8 cellular contexts compared by ENCODE assay signal in genomic region chr5:119435436-119436132, GRCh38. TPM values are rescaled to one million over a fixed set of nuclear protein-coding genes. Genes with fewer than 3 reads are reported as not detected.
DNase-seq lines count a peak whose midpoint lies in the region; ATAC-seq and TF ChIP-seq lines count a peak whose summit lies in the region.

No MANE protein-coding gene starts in this region.

- peak; percentile 38 to 79 for DNase-seq in HAP-1 (ENCODE audit: low spot score in 2 of 2)
- DNase-seq in MM.1S, result peak; percentile 47
- DNase-seq in activated CD4-positive, alpha-beta memory T cell treated with anti-CD3 and anti-CD28 coated beads for 36 hours, result peak; percentile 80
- DNase-seq in effector memory CD4-positive, alpha-beta T cell, result peak; percentile 31 to 53 (median 31)
- DNase-seq in naive thymus-derived CD4-positive, alpha-beta T cell, result peak; percentile 49 to 75 (median 64)
- DNase-seq in testis, result peak; percentile 52
- DNase-seq in NCI-H2029 treated with DMSO at 0.1 percent for 48 hours (lab: John Stamatoyannopoulos, UW), result no peak

- POLR2A ChIA-PET in activated CD4-positive, alpha-beta memory T cell treated with anti-CD3 and anti-CD28 coated beads for 36 hours (lab: Charles Lee), result no interaction called here
- POLR2A ChIA-PET in naive thymus-derived CD4-positive, alpha-beta T cell (lab: Charles Lee), result interaction anchor here (0.6 to 1.5 kb wide), 2 partner anchors 24 to 112 kb away, joined by 6 to 7 read pairs; no protein-coding TSS in a partner anchor

- TF ChIP-seq POLR2A in testis (IDR thresholded peaks at IDR 0.05), result no peak

- peaks cover 4% of the 10 kb centered on the region for H3K9me3 Mint-ChIP-seq in activated CD4-positive, alpha-beta memory T cell treated with anti-CD3 and anti-CD28 coated beads for 36 hours
- peaks cover 0 to 5% (median 3%) of the 10 kb centered on the region in 11 donors for H3K9me3 Mint-ChIP-seq in naive thymus-derived CD4-positive, alpha-beta T cell

- H3K4me1 ChIP-seq in HAP-1 (peaks cover 3% of the 10 kb centered on the region), MM.1S (ENCODE audit: low read length) (no peaks in the 10 kb centered on the region), testis (no peaks in the 10 kb centered on the region)
- no peaks in the 10 kb centered on the region for H3K4me1 ChIP-seq in effector memory CD4-positive, alpha-beta T cell (ENCODE audit: control insufficient read depth, insufficient read depth, low read length, poor library complexity, severe bottlenecking)
- no peaks in the 10 kb centered on the region for H3K4me1 ChIP-seq in naive thymus-derived CD4-positive, alpha-beta T cell (ENCODE audit: control insufficient read depth in 2 of 2, insufficient read depth in 2 of 2, low read length in 2 of 2)

- H3K36me3 ChIP-seq in HAP-1 (replicated peaks) (no peaks in the 10 kb centered on the region), MM.1S (replicated peaks; ENCODE audit: insufficient read depth, low read length) (no peaks in the 10 kb centered on the region), testis (ENCODE audit: low read depth, missing control alignments) (no peaks in the 10 kb centered on the region)
- H3K36me3 ChIP-seq in effector memory CD4-positive, alpha-beta T cell (ENCODE audit: control insufficient read depth, insufficient read depth, low read length), result no peaks in the 10 kb centered on the region
- no peaks in the 10 kb centered on the region for H3K36me3 ChIP-seq in naive thymus-derived CD4-positive, alpha-beta T cell (ENCODE audit: control insufficient read depth in 2 of 3, insufficient read depth in 3 of 3, low read length in 3 of 3)

- no peaks in the 10 kb centered on the region for H3K36me3 Mint-ChIP-seq in activated CD4-positive, alpha-beta memory T cell treated with anti-CD3 and anti-CD28 coated beads for 36 hours
- peaks cover 0 to 6% (median 0%) of the 10 kb centered on the region in 5 donors for H3K36me3 Mint-ChIP-seq in naive thymus-derived CD4-positive, alpha-beta T cell

- H3K9ac ChIP-seq in MM.1S (ENCODE audit: low read length), result no peak overlapping the region

- H3K9me3 ChIP-seq in HAP-1 (no peaks in the 10 kb centered on the region; the same call in 1 of the 2 replicates), MM.1S (replicated peaks; ENCODE audit: insufficient read depth, low read length) (no peaks in the 10 kb centered on the region), testis (no peaks in the 10 kb centered on the region)
- no peaks in the 10 kb centered on the region for H3K9me3 ChIP-seq in effector memory CD4-positive, alpha-beta T cell (ENCODE audit: control insufficient read depth, low read length)
- peaks cover 0 to 4% (median 0%) of the 10 kb centered on the region in 3 experiments for H3K9me3 ChIP-seq in naive thymus-derived CD4-positive, alpha-beta T cell (ENCODE audit: control insufficient read depth in 2 of 3, low read length in 3 of 3)

- H3K27ac ChIP-seq in MM.1S (ENCODE audit: low read length), result no peak overlapping the region
- H3K27ac ChIP-seq in effector memory CD4-positive, alpha-beta T cell (ENCODE audit: insufficient read depth, low read length, poor library complexity, severe bottlenecking), result no peak overlapping the region
- H3K27ac ChIP-seq in naive thymus-derived CD4-positive, alpha-beta T cell (ENCODE audit: low read depth, low read length), result no peak overlapping the region
- no peak overlapping the region for H3K27ac ChIP-seq in testis

- CTCF ChIA-PET in activated CD4-positive, alpha-beta memory T cell treated with anti-CD3 and anti-CD28 coated beads for 36 hours (lab: Charles Lee), result interaction anchor here (0.6 to 4.0 kb wide), 20 partner anchors 12 to 452 kb away, joined by 3 to 34 read pairs (median 3); partner anchors contain the start of gene DTWD2
- CTCF ChIA-PET in naive thymus-derived CD4-positive, alpha-beta T cell (lab: Charles Lee), result interaction anchor here (0.8 to 3.9 kb wide), 19 partner anchors 10 to 450 kb away, joined by 3 to 38 read pairs (median 4); partner anchors contain the start of genes DMXL1, DTWD2 and HSD17B4

- H3K27ac Mint-ChIP-seq in activated CD4-positive, alpha-beta memory T cell treated with anti-CD3 and anti-CD28 coated beads for 36 hours, result peak overlapping the region; percentile 4
- no peak overlapping the region for H3K27ac Mint-ChIP-seq in naive thymus-derived CD4-positive, alpha-beta T cell

- H3K4me3 ChIP-seq in HAP-1, result no peak overlapping the region
- H3K4me3 ChIP-seq in MM.1S (ENCODE audit: low read length), result no peak overlapping the region
- H3K4me3 ChIP-seq in effector memory CD4-positive, alpha-beta T cell (ENCODE audit: insufficient read depth, low read depth, low read length, poor library complexity, severe bottlenecking), result no peak overlapping the region
- H3K4me3 ChIP-seq in naive thymus-derived CD4-positive, alpha-beta T cell (ENCODE audit: low read length), result no peak overlapping the region
- no peak overlapping the region for H3K4me3 ChIP-seq in testis

- H3K4me3 Mint-ChIP-seq in activated CD4-positive, alpha-beta memory T cell treated with anti-CD3 and anti-CD28 coated beads for 36 hours, result peak overlapping the region; percentile 3
- peak overlapping the region in 2 of 10 donors; percentile 9 to 32 for H3K4me3 Mint-ChIP-seq in naive thymus-derived CD4-positive, alpha-beta T cell

- H3K4me2 ChIP-seq in MM.1S (ENCODE audit: low read depth, low read length), result no peak overlapping the region

- in situ Hi-C loops in HAP-1 (cut with MboI; ENCODE audit: low sequenced_read_pairs), result no loop called here

- intact Hi-C loops in activated CD4-positive, alpha-beta memory T cell treated with anti-CD3 and anti-CD28 coated beads for 36 hours (cut with micrococcal nuclease), result loop anchor here (1.0 kb wide), 2 partner anchors 413 to 447 kb away; partner anchors contain the start of gene DTWD2
- intact Hi-C loops in naive thymus-derived CD4-positive, alpha-beta T cell (cut with micrococcal nuclease), result loop anchor here (1.0 to 2.0 kb wide), 6 partner anchors 23 to 447 kb away; partner anchors contain the start of gene DTWD2 (in 2 of the 2)
- intact Hi-C loops in testis (cut with DNase I; ENCODE audit: low total_unique reads), result no loop called here

- peak; percentile 89 for ATAC-seq in naive thymus-derived CD4-positive, alpha-beta T cell

- no peaks in the 10 kb centered on the region for H3K9me2 ChIP-seq in MM.1S (replicated peaks; ENCODE audit: insufficient read depth, low read length)

- no peaks in the 10 kb centered on the region for H4K20me1 ChIP-seq in MM.1S (ENCODE audit: insufficient read depth, low read length)

- peaks cover 7% of the 10 kb centered on the region for H3K4me1 Mint-ChIP-seq in activated CD4-positive, alpha-beta memory T cell treated with anti-CD3 and anti-CD28 coated beads for 36 hours (ENCODE audit: low read depth)
- H3K4me1 Mint-ChIP-seq in naive thymus-derived CD4-positive, alpha-beta T cell, result peaks cover 0 to 25% (median 16%) of the 10 kb centered on the region in 7 donors

- WGBS in testis, 2 donors, result 57 to 79% methylated on average over 8 of the region's 8 CpGs

- TF ChIP-seq CTCF in GM12872 (IDR thresholded peaks at IDR 0.05; ENCODE audit: insufficient read depth, low read depth, low read length) (peak; percentile 78), MM.1S (IDR thresholded peaks at IDR 0.05; ENCODE audit: low read length) (peak; percentile 69), testis (IDR thresholded peaks at IDR 0.05) (peak in 1 of 3 experiments; percentile 15)

- no peak overlapping the region for H2AFZ ChIP-seq in MM.1S (ENCODE audit: low read length)

- H3F3A ChIP-seq in MM.1S (ENCODE audit: insufficient read depth, low read length), result no peaks in the 10 kb centered on the region

- peaks cover 26% of the 10 kb centered on the region for H3K27me3 Mint-ChIP-seq in activated CD4-positive, alpha-beta memory T cell treated with anti-CD3 and anti-CD28 coated beads for 36 hours
- peaks cover 7 to 30% (median 8%) of the 10 kb centered on the region in 5 donors for H3K27me3 Mint-ChIP-seq in naive thymus-derived CD4-positive, alpha-beta T cell

- H3K79me2 ChIP-seq in MM.1S (ENCODE audit: low read length), result no peaks in the 10 kb centered on the region

- no peaks in the 10 kb centered on the region for H3K27me3 ChIP-seq in HAP-1 (ENCODE audit: low read depth)
- no peaks in the 10 kb centered on the region for H3K27me3 ChIP-seq in MM.1S (replicated peaks; ENCODE audit: insufficient read depth, low read length)
- H3K27me3 ChIP-seq in effector memory CD4-positive, alpha-beta T cell (replicated peaks; ENCODE audit: control insufficient read depth, insufficient read depth, low read length, poor library complexity, severe bottlenecking), result peaks cover 3% of the 10 kb centered on the region
- H3K27me3 ChIP-seq in naive thymus-derived CD4-positive, alpha-beta T cell (ENCODE audit: control insufficient read depth in 2 of 2, insufficient read depth in 2 of 2, low read length in 2 of 2), result no peaks in the 10 kb centered on the region
- H3K27me3 ChIP-seq in testis, result no peaks in the 10 kb centered on the region

RNA-seq across cellular contexts. Expression of gene HSD17B4, which starts 16.7 kb away (rescaled TPM):
- 100 to 1,000 TPM in 1 of 2 experiments, 10 to 100 TPM in 1; 83.2 to 117 TPM for total RNA-seq in activated CD4-positive, alpha-beta memory T cell treated with anti-CD3 and anti-CD28 coated beads for 36 hours
- total RNA-seq in naive thymus-derived CD4-positive, alpha-beta T cell, result 10 to 100 TPM; 22.5 to 77.2 (median 71.0) TPM
- 100 to 1,000 TPM in 1 of 2 donors, 10 to 100 TPM in 1; 55.7 to 131 TPM for polyA plus RNA-seq in naive thymus-derived CD4-positive, alpha-beta T cell
- total RNA-seq in testis, result 10 to 100 TPM; 66.1 to 78.4 TPM
- polyA plus RNA-seq in testis (ENCODE audit: insufficient read depth, low read depth, low replicate concordance), result 69.1 TPM
